In the genomic region with DNA sequence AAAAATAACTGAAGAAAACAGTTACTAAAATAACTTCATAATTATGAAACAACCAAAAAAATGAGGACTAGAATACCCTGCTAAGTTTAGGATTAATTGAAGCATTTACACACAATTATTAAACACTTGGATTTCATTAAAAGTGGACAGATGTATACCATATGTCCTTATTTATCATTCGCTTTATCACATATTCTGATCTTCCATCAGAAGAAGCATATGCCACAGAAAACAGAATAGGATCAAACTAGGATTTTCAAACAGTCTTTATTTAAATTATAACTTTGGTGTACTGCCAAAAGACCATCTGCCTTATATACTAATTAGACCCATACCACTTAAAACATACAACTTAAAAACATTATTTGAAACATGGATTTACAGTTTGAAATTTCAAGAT, we compare ENCODE assay signal across 27 cellular contexts.
"Had no signal": no experiment of that assay in that cellular context is flagged by ENCODE, and none has a peak within 500 bp of the region (broad histone marks: within the 10 kb centered on the region; RNA-seq: fewer than 3 reads in every experiment).

No MANE protein-coding gene starts in this region.

- DNase-seq: activated CD4-positive, alpha-beta memory T cell treated with anti-CD3 and anti-CD28 coated beads, Interleukin-2, amount 10 ng/mL, durations not matched to agents 7 days and 5 days; activated CD4-positive, alpha-beta T cell treated with anti-CD3 and anti-CD28 coated beads for 1 hour; activated CD4-positive, alpha-beta T cell treated with anti-CD3 and anti-CD28 coated beads for 48 hours; activated CD4-positive, CD25-positive, alpha-beta regulatory T cell; activated CD8-positive, alpha-beta memory T cell treated with anti-CD3 and anti-CD28 coated beads for 24 hours; activated CD8-positive, alpha-beta memory T cell treated with anti-CD3 and anti-CD28 coated beads, Interleukin-2, amount 10 ng/mL, durations not matched to agents 7 days and 5 days; activated CD8-positive, alpha-beta memory T cell treated with anti-CD3 and anti-CD28 coated beads, Interleukin-2, amount 50 U/mL, for 48 hours; activated effector memory CD4-positive, alpha-beta T cell treated with Interleukin-2 at 50 U/mL for 16 hours; activated naive CD4-positive, alpha-beta T cell treated with anti-CD3 and anti-CD28 coated beads, Interleukin-2, amount 10 ng/mL, durations not matched to agents 7 days and 5 days; activated naive CD8-positive, alpha-beta T cell treated with anti-CD3 and anti-CD28 coated beads, Interleukin-2, amount 50 U/mL, for 24 hours; activated T-cell treated with anti-CD3 and anti-CD28 coated beads, Interleukin-2, amount 50 U/mL, for 48 hours; aorta; brain microvascular endothelial cell; central memory CD4-positive, alpha-beta T cell; NCI-H1092 treated with DMSO at 0.1 percent for 48 hours; NCI-H1417; NCI-H146; NCI-H1930; NCI-H2081 treated with DMSO at 0.1 percent for 48 hours; NCI-H510A treated with DMSO at 0.1 percent for 48 hours; NCI-H774; Peyer's patch; SIG-M5; T-cell; T-helper 17 cell; WERI-Rb-1 had no signal

- ATAC-seq: activated CD8-positive, alpha-beta memory T cell treated with anti-CD3 and anti-CD28 coated beads, Interleukin-2, amount 10 ng/mL, durations not matched to agents 7 days and 5 days; activated naive CD8-positive, alpha-beta T cell treated with anti-CD3 and anti-CD28 coated beads, Interleukin-2, amount 50 U/mL, for 24 hours; Right ventricle myocardium inferior; T-cell; T-helper 17 cell had no signal
